Comparison of ENCODE assay signal across 12 cellular contexts in the genomic region with DNA sequence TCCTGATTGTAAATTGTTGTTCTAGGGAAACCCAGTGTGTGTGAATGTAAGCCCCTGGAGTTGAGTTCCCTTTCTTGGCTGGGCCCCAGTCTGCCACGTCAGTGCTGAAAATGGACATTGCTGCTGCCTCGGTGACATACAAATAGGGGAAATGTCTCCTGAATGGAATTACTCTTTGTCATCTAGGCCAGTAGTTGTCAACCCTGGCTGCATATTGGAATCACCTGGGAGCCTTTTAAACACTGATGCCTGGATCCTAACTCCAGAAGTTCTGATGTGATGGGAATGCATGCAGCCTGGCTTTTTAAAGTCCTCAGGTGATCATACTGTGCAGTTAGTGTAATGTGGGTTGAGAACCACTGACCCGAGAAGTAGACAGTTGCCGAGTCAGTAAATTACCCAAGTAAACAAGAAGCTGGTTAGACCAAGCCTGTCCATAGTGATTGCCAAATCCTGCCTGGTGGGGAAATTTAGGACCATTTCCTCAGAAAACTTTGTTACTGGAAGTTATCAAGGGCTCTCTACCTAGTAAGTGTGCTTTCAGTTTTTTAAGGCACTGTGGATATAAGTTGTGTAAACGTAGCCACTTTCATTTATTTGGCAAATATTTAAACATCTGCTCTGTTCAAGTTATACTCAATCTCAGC. TPM values are rescaled to one million over a fixed set of nuclear protein-coding genes. Genes with fewer than 3 reads are reported as not detected.
DNase-seq lines count a peak whose midpoint lies in the region; ATAC-seq, FAIRE-seq and TF ChIP-seq lines count a peak whose summit lies in the region.
"Had no signal": no experiment of that assay in that cellular context is flagged by ENCODE, and none has a peak within 500 bp of the region (broad histone marks: within the 10 kb centered on the region; RNA-seq: fewer than 3 reads in every experiment).

No MANE protein-coding gene starts in this region.

- H3K9me3 Mint-ChIP-seq in activated naive CD8-positive, alpha-beta T cell (ENCODE audit: low read depth): no peaks in the 10 kb centered on the region
- no peaks in the 10 kb centered on the region for H3K9me3 Mint-ChIP-seq in activated naive CD8-positive, alpha-beta T cell treated with anti-CD3 and anti-CD28 coated beads for 36 hours

- peaks cover 16% of the 10 kb centered on the region for H3K4me1 Mint-ChIP-seq in activated naive CD8-positive, alpha-beta T cell (ENCODE audit: low read depth)
- H3K4me1 Mint-ChIP-seq in activated naive CD8-positive, alpha-beta T cell treated with anti-CD3 and anti-CD28 coated beads for 36 hours: peaks cover 12% of the 10 kb centered on the region

- H3K36me3 ChIP-seq in bronchial epithelial cell (ENCODE audit: control insufficient read depth, insufficient read depth, low read length): no peaks in the 10 kb centered on the region
- H3K36me3 ChIP-seq in lung (ENCODE audit: control insufficient read depth in 2 of 2, insufficient read depth in 2 of 2, low read length in 2 of 2): no peaks in the 10 kb centered on the region
- H3K36me3 ChIP-seq in upper lobe of left lung: no peaks in the 10 kb centered on the region
- no peaks in the 10 kb centered on the region for H3K36me3 ChIP-seq in sigmoid colon

- FAIRE-seq in bronchial epithelial cell (lab: Jason Lieb, UNC): no peak

- 36 to 41% methylated on average over 5 of the region's 5 CpGs for WGBS in lung, 2 donors
- 27 to 50% methylated on average over 5 of the region's 5 CpGs for WGBS in upper lobe of left lung, 2 donors
- 44 to 58% methylated on average over 5 of the region's 5 CpGs for WGBS in sigmoid colon, 2 donors

- no peak overlapping the region for H3K4me3 Mint-ChIP-seq in activated naive CD8-positive, alpha-beta T cell
- H3K4me3 Mint-ChIP-seq in activated naive CD8-positive, alpha-beta T cell treated with anti-CD3 and anti-CD28 coated beads for 36 hours: no peak overlapping the region

- H3K4me1 ChIP-seq in lung (ENCODE audit: control insufficient read depth in 2 of 2, insufficient read depth in 2 of 2, low read length in 2 of 2) (peaks cover 0 to 28% of the 10 kb centered on the region in 2 donors), upper lobe of left lung (peaks cover 52 to 79% (median 76%) of the 10 kb centered on the region in 4 donors), sigmoid colon (peaks cover 0 to 12% (median 3%) of the 10 kb centered on the region in 4 donors)

- no peak for TF ChIP-seq CTCF in bronchial epithelial cell (IDR thresholded peaks at IDR 0.05; ENCODE audit: insufficient read depth, low read length, severe bottlenecking)
- TF ChIP-seq CTCF in lung (IDR thresholded peaks at IDR 0.05; ENCODE audit: control extremely low read depth, extremely low read depth): no peak
- no peak for TF ChIP-seq CTCF in upper lobe of left lung (IDR thresholded peaks at IDR 0.05)
- TF ChIP-seq CTCF in sigmoid colon (IDR thresholded peaks at IDR 0.05): no peak

- intact Hi-C loops in sigmoid colon (cut with DNase I): no loop called here

- no peak overlapping the region for H3K4me3 ChIP-seq in bronchial epithelial cell (ENCODE audit: low read depth, low read length)
- no peak overlapping the region for H3K4me3 ChIP-seq in lung
- no peak overlapping the region for H3K4me3 ChIP-seq in upper lobe of left lung
- H3K4me3 ChIP-seq in sigmoid colon: no peak overlapping the region

- H3K27ac ChIP-seq in lung (ENCODE audit: low read depth in 1 of 2, low read length in 1 of 2): peak overlapping the region in 1 of 2 donors; percentile 81
- peak overlapping the region; percentile 15 to 69 (median 64) for H3K27ac ChIP-seq in upper lobe of left lung
- no peak overlapping the region for H3K27ac ChIP-seq in sigmoid colon
- H3K27ac ChIP-seq: epithelial cell of prostate had no signal

- DNase-seq in activated naive CD8-positive, alpha-beta T cell treated with anti-CD3 and anti-CD28 coated beads for 36 hours: no peak
- DNase-seq in bronchial epithelial cell (ENCODE audit: low read depth) (peak; percentile 44), lung (ENCODE audit: low spot score) (no peak), upper lobe of left lung (peak in 1 of 2 donors; percentile 59), COLO668 (lab: John Stamatoyannopoulos, UW; ENCODE audit: unreplicated experiment) (no peak), sigmoid colon (no peak), DMS 273 (lab: John Stamatoyannopoulos, UW; ENCODE audit: unreplicated experiment) (no peak)
- DNase-seq: activated CD4-positive, alpha-beta T cell treated with anti-CD3 and anti-CD28 coated beads, Interleukin-2, amount 50 U/mL, for 4 hours; islet precursor cell; NCI-H2227 treated with DMSO at 0.1 percent for 48 hours had no signal

- peaks cover 2% of the 10 kb centered on the region for H3K36me3 Mint-ChIP-seq in activated naive CD8-positive, alpha-beta T cell
- H3K36me3 Mint-ChIP-seq in activated naive CD8-positive, alpha-beta T cell treated with anti-CD3 and anti-CD28 coated beads for 36 hours: peaks cover 1% of the 10 kb centered on the region

- ATAC-seq in lung (ENCODE audit: insufficient read depth, low FRiP score): peak; percentile 70
- peak; percentile 41 to 43 for ATAC-seq in upper lobe of left lung (ENCODE audit: low FRiP score in 2 of 2)

- peak overlapping the region; percentile 29 for H3K27ac Mint-ChIP-seq in activated naive CD8-positive, alpha-beta T cell
- no peak overlapping the region for H3K27ac Mint-ChIP-seq in activated naive CD8-positive, alpha-beta T cell treated with anti-CD3 and anti-CD28 coated beads for 36 hours

- H3K27me3 ChIP-seq in bronchial epithelial cell (ENCODE audit: control insufficient read depth, insufficient read depth, low read length): no peaks in the 10 kb centered on the region
- no peaks in the 10 kb centered on the region for H3K27me3 ChIP-seq in lung (ENCODE audit: control insufficient read depth, insufficient read depth)
- no peaks in the 10 kb centered on the region for H3K27me3 ChIP-seq in upper lobe of left lung
- no peaks in the 10 kb centered on the region for H3K27me3 ChIP-seq in sigmoid colon

- no peaks in the 10 kb centered on the region for H3K9me3 ChIP-seq in lung (ENCODE audit: control insufficient read depth in 2 of 2, insufficient read depth in 1 of 2, low read length in 1 of 2)
- H3K9me3 ChIP-seq in upper lobe of left lung: no peaks in the 10 kb centered on the region
- H3K9me3 ChIP-seq in sigmoid colon: no peaks in the 10 kb centered on the region

- TF ChIP-seq EP300 in upper lobe of left lung (IDR thresholded peaks at IDR 0.05) (peak in 3 of 4 donors; percentile 14 to 75 (median 43)), sigmoid colon (IDR thresholded peaks at IDR 0.05) (no peak)

- no peaks in the 10 kb centered on the region for H3K27me3 Mint-ChIP-seq in activated naive CD8-positive, alpha-beta T cell
- H3K27me3 Mint-ChIP-seq in activated naive CD8-positive, alpha-beta T cell treated with anti-CD3 and anti-CD28 coated beads for 36 hours: peaks cover 3% of the 10 kb centered on the region

- TF ChIP-seq POLR2A in upper lobe of left lung (IDR thresholded peaks at IDR 0.05) (no peak), sigmoid colon (IDR thresholded peaks at IDR 0.05) (no peak)

RNA-seq across cellular contexts. Expression of gene IL1R1, which starts 27.6 kb away (rescaled TPM):
- 1 to 10 TPM in 1 of 2 experiments, under 1 TPM in 1; 0.70 to 1.2 TPM for total RNA-seq in activated naive CD8-positive, alpha-beta T cell treated with anti-CD3 and anti-CD28 coated beads for 36 hours
- total RNA-seq in bronchial epithelial cell (1.6 and 3.1 TPM in 2 replicates), lung (100 to 1,000 TPM; 111 to 163 TPM), upper lobe of left lung (100 to 1,000 TPM in 3 of 6 donors, 10 to 100 TPM in 3; 48.2 to 148 (median 111) TPM), sigmoid colon (100 to 1,000 TPM in 1 of 4 donors, 10 to 100 TPM in 3; 41.0 to 144 (median 50.7) TPM)
- polyA plus RNA-seq in lung (100 to 1,000 TPM in 1 of 2 donors, 10 to 100 TPM in 1; 97.0 to 182 TPM), sigmoid colon (10 to 100 TPM; 14.6 to 43.2 (median 34.9) TPM)

Comparison
In these comparisons a context has a peak if more than half of its experiments do, and no peak if none do; other contexts are left out.
1. H3K27ac ChIP-seq: peak in upper lobe of left lung (4 of 4); none in sigmoid colon (0 of 4).
2. RNA of gene IL1R1, which starts 27.6 kb away (total RNA-seq): 111 to 163 TPM in lung, 48.2 to 148 TPM in upper lobe of left lung and 41.0 to 144 TPM in sigmoid colon; 1.6 to 3.1 TPM in bronchial epithelial cell and 0.70 to 1.2 TPM in activated naive CD8-positive, alpha-beta T cell treated with anti-CD3 and anti-CD28 coated beads for 36 hours; every median in the first group is over 10 times any median in the second.